Comparison of ENCODE assay signal across 23 cellular contexts in genomic region chr15:47951761-47952160, GRCh38.
"Had no signal": no experiment of that assay in that cellular context is flagged by ENCODE, and none has a peak within 500 bp of the region (broad histone marks: within the 10 kb centered on the region; RNA-seq: fewer than 3 reads in every experiment).

No MANE protein-coding gene starts in this region.

- H3K27ac ChIP-seq: brain microvascular endothelial cell, coronary artery, WERI-Rb-1 had no signal

- DNase-seq: activated B cell treated with CpG ODN at 0.5 μM for 24 hours; activated CD4-positive, alpha-beta T cell treated with anti-CD3 and anti-CD28 coated beads for 48 hours; activated CD4-positive, alpha-beta T cell treated with anti-CD3 and anti-CD28 coated beads, Interleukin-2, amount 50 U/mL, for 1 hour; activated CD4-positive, alpha-beta T cell treated with anti-CD3 and anti-CD28 coated beads, Interleukin-2, amount 50 U/mL, for 48 hours; activated CD8-positive, alpha-beta memory T cell treated with anti-CD3 and anti-CD28 coated beads for 24 hours; activated CD8-positive, alpha-beta T cell treated with anti-CD3 and anti-CD28 coated beads for 36 hours; activated effector memory CD4-positive, alpha-beta T cell treated with Interleukin-2 at 50 U/mL for 16 hours; activated gamma-delta T cell treated with Interleukin-2 at 50 U/mL for 16 hours; activated naive CD4-positive, alpha-beta T cell treated with anti-CD3 and anti-CD28 coated beads, Interleukin-2, amount 50 U/mL, for 16 hours; activated naive CD4-positive, alpha-beta T cell treated with Interleukin-2 at 50 U/mL for 16 hours; activated T-cell treated with anti-CD3 and anti-CD28 coated beads, Interleukin-2, amount 50 U/mL, for 4 hours; amniotic stem cell; brain microvascular endothelial cell; dorsolateral prefrontal cortex; effector memory CD4-positive, alpha-beta T cell; endodermal cell; foreskin fibroblast; T1000; WERI-Rb-1 had no signal

- H3K4me3 ChIP-seq: coronary artery, dorsolateral prefrontal cortex had no signal

- H3K36me3 ChIP-seq: brain microvascular endothelial cell, WERI-Rb-1 had no signal

- H3K27me3 ChIP-seq: brain microvascular endothelial cell, dorsolateral prefrontal cortex had no signal

- ATAC-seq: activated CD4-positive, CD25-positive, alpha-beta regulatory T cell treated with anti-CD3 and anti-CD28 coated beads, Interleukin-2, amount 50 U/mL, for 24 hours; activated CD8-positive, alpha-beta T cell treated with anti-CD3 and anti-CD28 coated beads for 36 hours; activated T-cell treated with anti-CD3 and anti-CD28 coated beads, Interleukin-2, amount 50 U/mL, for 4 hours; activated T-helper 17 cell treated with anti-CD3 and anti-CD28 coated beads, Interleukin-2, amount 50 U/mL, for 72 hours; esophagus mucosa had no signal
